In the genomic region with DNA sequence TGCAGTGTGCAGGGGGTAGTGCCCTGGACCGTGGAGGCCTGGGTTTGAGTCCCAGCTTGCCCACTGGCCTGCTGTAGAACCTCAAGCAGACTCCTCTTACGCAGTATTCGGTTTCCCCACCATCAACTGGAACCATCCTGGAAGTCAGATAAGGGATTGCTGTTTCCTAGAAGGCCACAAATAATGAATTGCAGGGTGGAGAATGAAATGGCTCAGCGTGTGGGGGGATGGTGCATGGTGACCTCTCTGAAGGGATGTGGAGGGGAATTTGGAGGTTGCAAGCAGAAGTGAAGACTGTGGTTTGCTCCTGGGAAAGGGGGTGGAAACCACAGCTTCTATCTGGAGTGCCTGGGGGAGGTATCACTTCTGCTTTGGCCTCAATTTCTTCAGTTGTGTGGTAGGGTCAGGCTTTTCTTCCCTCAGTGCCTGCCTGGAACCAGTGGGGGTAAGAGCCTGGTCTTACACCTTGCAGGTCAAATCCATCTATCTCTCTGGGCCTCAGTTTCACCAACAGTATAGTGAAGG, we compare ENCODE assay signal across 1 cellular context.
TF ChIP-seq lines count a peak whose summit lies in the region.

No MANE protein-coding gene starts in this region.

TF ChIP-seq in GM12878, 131 proteins besides CTCF, POLR2A, EP300 and RAD21 (continues in another document):
- peak; percentile 92 for TF ChIP-seq MEF2B (IDR thresholded peaks at IDR 0.05; ENCODE audit: partially characterized antibody, poor library complexity, severe bottlenecking)
- TF ChIP-seq, protein P1, sequence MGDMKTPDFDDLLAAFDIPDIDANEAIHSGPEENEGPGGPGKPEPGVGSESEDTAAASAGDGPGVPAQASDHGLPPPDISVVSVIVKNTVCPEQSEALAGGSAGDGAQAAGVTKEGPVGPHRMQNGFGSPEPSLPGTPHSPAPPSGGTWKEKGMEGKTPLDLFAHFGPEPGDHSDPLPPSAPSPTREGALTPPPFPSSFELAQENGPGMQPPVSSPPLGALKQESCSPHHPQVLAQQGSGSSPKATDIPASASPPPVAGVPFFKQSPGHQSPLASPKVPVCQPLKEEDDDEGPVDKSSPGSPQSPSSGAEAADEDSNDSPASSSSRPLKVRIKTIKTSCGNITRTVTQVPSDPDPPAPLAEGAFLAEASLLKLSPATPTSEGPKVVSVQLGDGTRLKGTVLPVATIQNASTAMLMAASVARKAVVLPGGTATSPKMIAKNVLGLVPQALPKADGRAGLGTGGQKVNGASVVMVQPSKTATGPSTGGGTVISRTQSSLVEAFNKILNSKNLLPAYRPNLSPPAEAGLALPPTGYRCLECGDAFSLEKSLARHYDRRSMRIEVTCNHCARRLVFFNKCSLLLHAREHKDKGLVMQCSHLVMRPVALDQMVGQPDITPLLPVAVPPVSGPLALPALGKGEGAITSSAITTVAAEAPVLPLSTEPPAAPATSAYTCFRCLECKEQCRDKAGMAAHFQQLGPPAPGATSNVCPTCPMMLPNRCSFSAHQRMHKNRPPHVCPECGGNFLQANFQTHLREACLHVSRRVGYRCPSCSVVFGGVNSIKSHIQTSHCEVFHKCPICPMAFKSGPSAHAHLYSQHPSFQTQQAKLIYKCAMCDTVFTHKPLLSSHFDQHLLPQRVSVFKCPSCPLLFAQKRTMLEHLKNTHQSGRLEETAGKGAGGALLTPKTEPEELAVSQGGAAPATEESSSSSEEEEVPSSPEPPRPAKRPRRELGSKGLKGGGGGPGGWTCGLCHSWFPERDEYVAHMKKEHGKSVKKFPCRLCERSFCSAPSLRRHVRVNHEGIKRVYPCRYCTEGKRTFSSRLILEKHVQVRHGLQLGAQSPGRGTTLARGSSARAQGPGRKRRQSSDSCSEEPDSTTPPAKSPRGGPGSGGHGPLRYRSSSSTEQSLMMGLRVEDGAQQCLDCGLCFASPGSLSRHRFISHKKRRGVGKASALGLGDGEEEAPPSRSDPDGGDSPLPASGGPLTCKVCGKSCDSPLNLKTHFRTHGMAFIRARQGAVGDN (IDR thresholded peaks at IDR 0.05) = 0 out of 2 replicates have a peak, but pooled peaks have one; percentile 33
- TF ChIP-seq KLF5 (IDR thresholded peaks at IDR 0.05; ENCODE audit: partially characterized antibody) = no peak
- TF ChIP-seq, protein P2, sequence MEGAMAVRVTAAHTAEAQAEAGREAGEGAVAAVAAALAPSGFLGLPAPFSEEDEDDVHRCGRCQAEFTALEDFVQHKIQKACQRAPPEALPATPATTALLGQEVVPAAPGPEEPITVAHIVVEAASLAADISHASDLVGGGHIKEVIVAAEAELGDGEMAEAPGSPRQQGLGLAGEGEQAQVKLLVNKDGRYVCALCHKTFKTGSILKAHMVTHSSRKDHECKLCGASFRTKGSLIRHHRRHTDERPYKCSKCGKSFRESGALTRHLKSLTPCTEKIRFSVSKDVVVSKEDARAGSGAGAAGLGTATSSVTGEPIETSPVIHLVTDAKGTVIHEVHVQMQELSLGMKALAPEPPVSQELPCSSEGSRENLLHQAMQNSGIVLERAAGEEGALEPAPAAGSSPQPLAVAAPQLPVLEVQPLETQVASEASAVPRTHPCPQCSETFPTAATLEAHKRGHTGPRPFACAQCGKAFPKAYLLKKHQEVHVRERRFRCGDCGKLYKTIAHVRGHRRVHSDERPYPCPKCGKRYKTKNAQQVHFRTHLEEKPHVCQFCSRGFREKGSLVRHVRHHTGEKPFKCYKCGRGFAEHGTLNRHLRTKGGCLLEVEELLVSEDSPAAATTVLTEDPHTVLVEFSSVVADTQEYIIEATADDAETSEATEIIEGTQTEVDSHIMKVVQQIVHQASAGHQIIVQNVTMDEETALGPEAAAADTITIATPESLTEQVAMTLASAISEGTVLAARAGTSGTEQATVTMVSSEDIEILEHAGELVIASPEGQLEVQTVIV (IDR thresholded peaks at IDR 0.05; ENCODE audit: borderline replicate concordance, partially characterized antibody) = no peak
- TF ChIP-seq RELA (IDR thresholded peaks at IDR 0.05; ENCODE audit: borderline replicate concordance, partially characterized antibody) = peak; percentile 92
- peak; percentile 78 for TF ChIP-seq TAF1 (IDR thresholded peaks at IDR 0.05; ENCODE audit: borderline replicate concordance, low read depth, low read length)
- TF ChIP-seq STAT1 (conservative IDR thresholded peaks at IDR 0.05) = no peak
- TF ChIP-seq YY1 (IDR thresholded peaks at IDR 0.05; ENCODE audit: low read depth, low read length) = peak; percentile 64; the same call in 1 of the 2 replicates
- peak; percentile 96 for TF ChIP-seq POU2F2 (IDR thresholded peaks at IDR 0.05; ENCODE audit: borderline replicate concordance, low read depth, low read length)
- TF ChIP-seq, protein P3, sequence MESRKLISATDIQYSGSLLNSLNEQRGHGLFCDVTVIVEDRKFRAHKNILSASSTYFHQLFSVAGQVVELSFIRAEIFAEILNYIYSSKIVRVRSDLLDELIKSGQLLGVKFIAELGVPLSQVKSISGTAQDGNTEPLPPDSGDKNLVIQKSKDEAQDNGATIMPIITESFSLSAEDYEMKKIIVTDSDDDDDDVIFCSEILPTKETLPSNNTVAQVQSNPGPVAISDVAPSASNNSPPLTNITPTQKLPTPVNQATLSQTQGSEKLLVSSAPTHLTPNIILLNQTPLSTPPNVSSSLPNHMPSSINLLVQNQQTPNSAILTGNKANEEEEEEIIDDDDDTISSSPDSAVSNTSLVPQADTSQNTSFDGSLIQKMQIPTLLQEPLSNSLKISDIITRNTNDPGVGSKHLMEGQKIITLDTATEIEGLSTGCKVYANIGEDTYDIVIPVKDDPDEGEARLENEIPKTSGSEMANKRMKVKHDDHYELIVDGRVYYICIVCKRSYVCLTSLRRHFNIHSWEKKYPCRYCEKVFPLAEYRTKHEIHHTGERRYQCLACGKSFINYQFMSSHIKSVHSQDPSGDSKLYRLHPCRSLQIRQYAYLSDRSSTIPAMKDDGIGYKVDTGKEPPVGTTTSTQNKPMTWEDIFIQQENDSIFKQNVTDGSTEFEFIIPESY (IDR thresholded peaks at IDR 0.05) = no peak
- TF ChIP-seq EED (IDR thresholded peaks at IDR 0.05; ENCODE audit: low read depth) = peak; percentile 100
- TF ChIP-seq, protein P4, sequence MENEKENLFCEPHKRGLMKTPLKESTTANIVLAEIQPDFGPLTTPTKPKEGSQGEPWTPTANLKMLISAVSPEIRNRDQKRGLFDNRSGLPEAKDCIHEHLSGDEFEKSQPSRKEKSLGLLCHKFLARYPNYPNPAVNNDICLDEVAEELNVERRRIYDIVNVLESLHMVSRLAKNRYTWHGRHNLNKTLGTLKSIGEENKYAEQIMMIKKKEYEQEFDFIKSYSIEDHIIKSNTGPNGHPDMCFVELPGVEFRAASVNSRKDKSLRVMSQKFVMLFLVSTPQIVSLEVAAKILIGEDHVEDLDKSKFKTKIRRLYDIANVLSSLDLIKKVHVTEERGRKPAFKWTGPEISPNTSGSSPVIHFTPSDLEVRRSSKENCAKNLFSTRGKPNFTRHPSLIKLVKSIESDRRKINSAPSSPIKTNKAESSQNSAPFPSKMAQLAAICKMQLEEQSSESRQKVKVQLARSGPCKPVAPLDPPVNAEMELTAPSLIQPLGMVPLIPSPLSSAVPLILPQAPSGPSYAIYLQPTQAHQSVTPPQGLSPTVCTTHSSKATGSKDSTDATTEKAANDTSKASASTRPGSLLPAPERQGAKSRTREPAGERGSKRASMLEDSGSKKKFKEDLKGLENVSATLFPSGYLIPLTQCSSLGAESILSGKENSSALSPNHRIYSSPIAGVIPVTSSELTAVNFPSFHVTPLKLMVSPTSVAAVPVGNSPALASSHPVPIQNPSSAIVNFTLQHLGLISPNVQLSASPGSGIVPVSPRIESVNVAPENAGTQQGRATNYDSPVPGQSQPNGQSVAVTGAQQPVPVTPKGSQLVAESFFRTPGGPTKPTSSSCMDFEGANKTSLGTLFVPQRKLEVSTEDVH (IDR thresholded peaks at IDR 0.05; ENCODE audit: low read depth, partially characterized antibody) = peak; percentile 24
- TF ChIP-seq BACH1 (IDR thresholded peaks at IDR 0.05; ENCODE audit: borderline replicate concordance) = peak; percentile 99
- TF ChIP-seq LARP7 (IDR thresholded peaks at IDR 0.05) = peak; percentile 16
- TF ChIP-seq, protein P5, sequence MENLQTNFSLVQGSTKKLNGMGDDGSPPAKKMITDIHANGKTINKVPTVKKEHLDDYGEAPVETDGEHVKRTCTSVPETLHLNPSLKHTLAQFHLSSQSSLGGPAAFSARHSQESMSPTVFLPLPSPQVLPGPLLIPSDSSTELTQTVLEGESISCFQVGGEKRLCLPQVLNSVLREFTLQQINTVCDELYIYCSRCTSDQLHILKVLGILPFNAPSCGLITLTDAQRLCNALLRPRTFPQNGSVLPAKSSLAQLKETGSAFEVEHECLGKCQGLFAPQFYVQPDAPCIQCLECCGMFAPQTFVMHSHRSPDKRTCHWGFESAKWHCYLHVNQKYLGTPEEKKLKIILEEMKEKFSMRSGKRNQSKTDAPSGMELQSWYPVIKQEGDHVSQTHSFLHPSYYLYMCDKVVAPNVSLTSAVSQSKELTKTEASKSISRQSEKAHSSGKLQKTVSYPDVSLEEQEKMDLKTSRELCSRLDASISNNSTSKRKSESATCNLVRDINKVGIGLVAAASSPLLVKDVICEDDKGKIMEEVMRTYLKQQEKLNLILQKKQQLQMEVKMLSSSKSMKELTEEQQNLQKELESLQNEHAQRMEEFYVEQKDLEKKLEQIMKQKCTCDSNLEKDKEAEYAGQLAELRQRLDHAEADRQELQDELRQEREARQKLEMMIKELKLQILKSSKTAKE (IDR thresholded peaks at IDR 0.05; ENCODE audit: low read depth, poor library complexity, severe bottlenecking) = peak; percentile 96
- no peak for TF ChIP-seq SIX5 (IDR thresholded peaks at IDR 0.05; ENCODE audit: low read depth, low read length, severe bottlenecking)
- TF ChIP-seq, protein P6, sequence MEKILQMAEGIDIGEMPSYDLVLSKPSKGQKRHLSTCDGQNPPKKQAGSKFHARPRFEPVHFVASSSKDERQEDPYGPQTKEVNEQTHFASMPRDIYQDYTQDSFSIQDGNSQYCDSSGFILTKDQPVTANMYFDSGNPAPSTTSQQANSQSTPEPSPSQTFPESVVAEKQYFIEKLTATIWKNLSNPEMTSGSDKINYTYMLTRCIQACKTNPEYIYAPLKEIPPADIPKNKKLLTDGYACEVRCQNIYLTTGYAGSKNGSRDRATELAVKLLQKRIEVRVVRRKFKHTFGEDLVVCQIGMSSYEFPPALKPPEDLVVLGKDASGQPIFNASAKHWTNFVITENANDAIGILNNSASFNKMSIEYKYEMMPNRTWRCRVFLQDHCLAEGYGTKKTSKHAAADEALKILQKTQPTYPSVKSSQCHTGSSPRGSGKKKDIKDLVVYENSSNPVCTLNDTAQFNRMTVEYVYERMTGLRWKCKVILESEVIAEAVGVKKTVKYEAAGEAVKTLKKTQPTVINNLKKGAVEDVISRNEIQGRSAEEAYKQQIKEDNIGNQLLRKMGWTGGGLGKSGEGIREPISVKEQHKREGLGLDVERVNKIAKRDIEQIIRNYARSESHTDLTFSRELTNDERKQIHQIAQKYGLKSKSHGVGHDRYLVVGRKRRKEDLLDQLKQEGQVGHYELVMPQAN (conservative IDR thresholded peaks at IDR 0.05) = peak; percentile 30; the same call in 1 of the 2 replicates
- TF ChIP-seq, protein P7, sequence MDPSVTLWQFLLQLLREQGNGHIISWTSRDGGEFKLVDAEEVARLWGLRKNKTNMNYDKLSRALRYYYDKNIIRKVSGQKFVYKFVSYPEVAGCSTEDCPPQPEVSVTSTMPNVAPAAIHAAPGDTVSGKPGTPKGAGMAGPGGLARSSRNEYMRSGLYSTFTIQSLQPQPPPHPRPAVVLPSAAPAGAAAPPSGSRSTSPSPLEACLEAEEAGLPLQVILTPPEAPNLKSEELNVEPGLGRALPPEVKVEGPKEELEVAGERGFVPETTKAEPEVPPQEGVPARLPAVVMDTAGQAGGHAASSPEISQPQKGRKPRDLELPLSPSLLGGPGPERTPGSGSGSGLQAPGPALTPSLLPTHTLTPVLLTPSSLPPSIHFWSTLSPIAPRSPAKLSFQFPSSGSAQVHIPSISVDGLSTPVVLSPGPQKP (IDR thresholded peaks at IDR 0.05; ENCODE audit: low read depth, low read length) = no peak
- TF ChIP-seq, protein P8, sequence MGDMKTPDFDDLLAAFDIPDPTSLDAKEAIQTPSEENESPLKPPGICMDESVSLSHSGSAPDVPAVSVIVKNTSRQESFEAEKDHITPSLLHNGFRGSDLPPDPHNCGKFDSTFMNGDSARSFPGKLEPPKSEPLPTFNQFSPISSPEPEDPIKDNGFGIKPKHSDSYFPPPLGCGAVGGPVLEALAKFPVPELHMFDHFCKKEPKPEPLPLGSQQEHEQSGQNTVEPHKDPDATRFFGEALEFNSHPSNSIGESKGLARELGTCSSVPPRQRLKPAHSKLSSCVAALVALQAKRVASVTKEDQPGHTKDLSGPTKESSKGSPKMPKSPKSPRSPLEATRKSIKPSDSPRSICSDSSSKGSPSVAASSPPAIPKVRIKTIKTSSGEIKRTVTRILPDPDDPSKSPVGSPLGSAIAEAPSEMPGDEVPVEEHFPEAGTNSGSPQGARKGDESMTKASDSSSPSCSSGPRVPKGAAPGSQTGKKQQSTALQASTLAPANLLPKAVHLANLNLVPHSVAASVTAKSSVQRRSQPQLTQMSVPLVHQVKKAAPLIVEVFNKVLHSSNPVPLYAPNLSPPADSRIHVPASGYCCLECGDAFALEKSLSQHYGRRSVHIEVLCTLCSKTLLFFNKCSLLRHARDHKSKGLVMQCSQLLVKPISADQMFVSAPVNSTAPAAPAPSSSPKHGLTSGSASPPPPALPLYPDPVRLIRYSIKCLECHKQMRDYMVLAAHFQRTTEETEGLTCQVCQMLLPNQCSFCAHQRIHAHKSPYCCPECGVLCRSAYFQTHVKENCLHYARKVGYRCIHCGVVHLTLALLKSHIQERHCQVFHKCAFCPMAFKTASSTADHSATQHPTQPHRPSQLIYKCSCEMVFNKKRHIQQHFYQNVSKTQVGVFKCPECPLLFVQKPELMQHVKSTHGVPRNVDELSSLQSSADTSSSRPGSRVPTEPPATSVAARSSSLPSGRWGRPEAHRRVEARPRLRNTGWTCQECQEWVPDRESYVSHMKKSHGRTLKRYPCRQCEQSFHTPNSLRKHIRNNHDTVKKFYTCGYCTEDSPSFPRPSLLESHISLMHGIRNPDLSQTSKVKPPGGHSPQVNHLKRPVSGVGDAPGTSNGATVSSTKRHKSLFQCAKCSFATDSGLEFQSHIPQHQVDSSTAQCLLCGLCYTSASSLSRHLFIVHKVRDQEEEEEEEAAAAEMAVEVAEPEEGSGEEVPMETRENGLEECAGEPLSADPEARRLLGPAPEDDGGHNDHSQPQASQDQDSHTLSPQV (IDR thresholded peaks at IDR 0.05) = no peak
- TF ChIP-seq STAT3 (IDR thresholded peaks at IDR 0.05; ENCODE audit: low read depth, low read length) = peak; percentile 99
- peak; percentile 100 for TF ChIP-seq TBL1XR1 (IDR thresholded peaks at IDR 0.05; ENCODE audit: low read depth, low read length)
- peak; percentile 31; the same call in 1 of the 2 replicates for TF ChIP-seq SREBF1 (IDR thresholded peaks at IDR 0.05; ENCODE audit: low read length)
- peak; percentile 81; the same call in 1 of the 2 replicates for TF ChIP-seq TARDBP (IDR thresholded peaks at IDR 0.05; ENCODE audit: borderline replicate concordance)
- TF ChIP-seq RCOR1 (conservative IDR thresholded peaks at IDR 0.05; ENCODE audit: low read depth, low read length) = peak; percentile 98
- TF ChIP-seq IRF4 (IDR thresholded peaks at IDR 0.05; ENCODE audit: low read depth, low read length) = peak; percentile 100
- 0 out of 2 replicates have a peak, but pooled peaks have one; percentile 77 for TF ChIP-seq CHD4 (IDR thresholded peaks at IDR 0.05)
- peak; percentile 34; the same call in 1 of the 2 replicates for TF ChIP-seq RAD51 (IDR thresholded peaks at IDR 0.05)
- peak; percentile 92 for TF ChIP-seq MXI1 (IDR thresholded peaks at IDR 0.05; ENCODE audit: low read depth, low read length)
- TF ChIP-seq ZNF24 (IDR thresholded peaks at IDR 0.05) = peak; percentile 88
- TF ChIP-seq CHD1 (IDR thresholded peaks at IDR 0.05; ENCODE audit: low read depth, low read length) = peak; percentile 83; the same call in 1 of the 2 replicates
- TF ChIP-seq HDGF (IDR thresholded peaks at IDR 0.05) = 0 out of 2 replicates have a peak, but pooled peaks have one; percentile 31
- peak; percentile 99 for TF ChIP-seq NBN (IDR thresholded peaks at IDR 0.05)
- peak; percentile 98 for TF ChIP-seq MTA2 (IDR thresholded peaks at IDR 0.05; ENCODE audit: low read depth)
- peak; percentile 87 for TF ChIP-seq ATF7 (IDR thresholded peaks at IDR 0.05; ENCODE audit: low read depth)
